Comparison of ENCODE assay signal across 23 cellular contexts in genomic region chr11:76685237-76685636, GRCh38. TPM values are rescaled to one million over a fixed set of nuclear protein-coding genes. Genes with fewer than 3 reads are reported as not detected.
"Had no signal": no experiment of that assay in that cellular context is flagged by ENCODE, and none has a peak within 500 bp of the region (broad histone marks: within the 10 kb centered on the region; RNA-seq: fewer than 3 reads in every experiment).

No MANE protein-coding gene starts in this region.

- H3K4me1 Mint-ChIP-seq: endodermal cell had no signal

- DNase-seq: effector CD8-positive, alpha-beta T cell; endodermal cell; foreskin fibroblast; gastrocnemius medialis; head of caudate nucleus; left ventricle myocardium superior; lower lobe of right lung; naive thymus-derived CD8-positive, alpha-beta T cell; occipital lobe; pancreas; retina; right lobe of liver; small intestine; stimulated activated CD4-positive, alpha-beta T cell treated with anti-CD3 and anti-CD28 coated beads, Interleukin-15, amount 100 ng/mL, for 24 hours; stimulated activated CD4-positive, alpha-beta T cell treated with anti-CD3 and anti-CD28 coated beads, Interleukin-2, amount 100 ng/mL, for 48 hours; stimulated activated naive CD4-positive, alpha-beta T cell; stimulated activated naive CD8-positive, alpha-beta T cell treated with anti-CD3 and anti-CD28 coated beads, Interleukin-15, amount 100 ng/mL, for 72 hours; thyroid gland had no signal

- H3K4me3 ChIP-seq: gastrocnemius medialis, lower lobe of right lung, pancreas, right lobe of liver, thyroid gland had no signal

- FAIRE-seq: colon, keratinocyte, pancreas, small intestine had no signal

- H3K36me3 Mint-ChIP-seq: naive thymus-derived CD8-positive, alpha-beta T cell had no signal

- H3K9me3 ChIP-seq: gastrocnemius medialis, lower lobe of right lung, pancreas, right lobe of liver, thyroid gland had no signal

- H3K36me3 ChIP-seq: gastrocnemius medialis, lower lobe of right lung, pancreas, right lobe of liver, thyroid gland had no signal

- H3K9me3 Mint-ChIP-seq: stimulated activated naive CD8-positive, alpha-beta T cell treated with anti-CD3 and anti-CD28 coated beads, Interleukin-15, amount 100 ng/mL, for 72 hours had no signal

- H3K27me3 ChIP-seq: gastrocnemius medialis, pancreas, right lobe of liver, thyroid gland had no signal

- ATAC-seq: esophagus mucosa; gastrocnemius medialis; left ventricle myocardium superior; lower lobe of right lung; pancreas; right lobe of liver; stimulated activated naive CD8-positive, alpha-beta T cell treated with anti-CD3 and anti-CD28 coated beads, Interleukin-15, amount 100 ng/mL, for 72 hours had no signal

- H3K27ac ChIP-seq: epithelial cell of prostate, gastrocnemius medialis, lower lobe of right lung, pancreas, right lobe of liver, thyroid gland had no signal

- H3K4me1 ChIP-seq: gastrocnemius medialis, pancreas, right lobe of liver had no signal

- H3K27ac Mint-ChIP-seq: endodermal cell had no signal

- H3K4me3 Mint-ChIP-seq: endodermal cell had no signal

RNA-seq across cellular contexts. Expression of gene LRRC32, which starts 14.7 kb away (rescaled TPM):
- polyA plus RNA-seq: keratinocyte; naive thymus-derived CD8-positive, alpha-beta T cell; neural cell had no signal
